27 cellular contexts compared by ENCODE assay signal in the genomic region with DNA sequence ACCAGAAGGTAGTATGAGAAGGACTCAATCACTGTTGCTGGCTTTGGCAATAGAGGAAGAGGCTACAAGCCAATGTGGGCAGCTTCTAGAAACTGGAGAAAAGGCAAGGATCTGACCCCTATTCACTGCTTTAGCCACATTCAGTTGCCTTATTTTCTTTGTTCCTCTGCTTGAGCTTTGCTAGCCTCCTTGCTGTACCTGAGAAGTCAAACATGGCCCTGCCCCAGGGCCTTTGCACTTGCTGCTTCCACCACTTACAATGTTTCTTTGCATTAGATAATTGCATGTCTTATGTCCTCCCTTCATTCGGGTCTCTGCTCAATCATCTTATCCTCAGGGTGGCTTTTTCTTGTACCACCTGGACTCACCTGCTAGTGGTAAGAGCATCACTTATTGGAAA. TPM values are rescaled to one million over a fixed set of nuclear protein-coding genes. Genes with fewer than 3 reads are reported as not detected.
DNase-seq lines count a peak whose midpoint lies in the region; ATAC-seq, FAIRE-seq and TF ChIP-seq lines count a peak whose summit lies in the region.
"Had no signal": no experiment of that assay in that cellular context is flagged by ENCODE, and none has a peak within 500 bp of the region (broad histone marks: within the 10 kb centered on the region; RNA-seq: fewer than 3 reads in every experiment).

No MANE protein-coding gene starts in this region.

- H3K27me3 ChIP-seq in H1 (replicated peaks in 1 of 4; ENCODE audit: control insufficient read depth in 3 of 4, extremely low read depth in 1 of 4, insufficient read depth in 3 of 4, low read length in 3 of 4) = no peaks in the 10 kb centered on the region
- H3K27me3 ChIP-seq: BE2C, BLaER1 had no signal

- H3K4me2 ChIP-seq in H1 (ENCODE audit: insufficient read depth in 1 of 2, low read depth in 2 of 2, low read length in 2 of 2) = no peak overlapping the region
- H3K4me2 ChIP-seq: BLaER1 had no signal

- H3K14ac ChIP-seq in H1 (ENCODE audit: insufficient read length) = no peak overlapping the region

- no peak overlapping the region for H2BK12ac ChIP-seq in H1 (ENCODE audit: low read depth, low read length)

- no peaks in the 10 kb centered on the region; a peak in 1 of 4 replicates for H3K79me2 ChIP-seq in H1 (ENCODE audit: control insufficient read depth in 1 of 2, insufficient read depth in 2 of 2, low read length in 2 of 2)

- no peaks in the 10 kb centered on the region; the same call in 1 of the 2 replicates for H3K36me3 Mint-ChIP-seq in WTC11
- H3K36me3 Mint-ChIP-seq in activated naive CD8-positive, alpha-beta T cell treated with anti-CD3 and anti-CD28 coated beads for 36 hours = no peaks in the 10 kb centered on the region
- H3K36me3 Mint-ChIP-seq: CD14-positive monocyte; CD4-positive, alpha-beta memory T cell; CD4-positive, CD25-positive, alpha-beta regulatory T cell; CD8-positive, alpha-beta memory T cell had no signal

- H2BK15ac ChIP-seq in H1 (ENCODE audit: low read length) = no peak overlapping the region

- no peak overlapping the region for H3K23ac ChIP-seq in H1 (ENCODE audit: insufficient read length)

- H3K56ac ChIP-seq in H1 (replicated peaks; ENCODE audit: insufficient read length, low read depth, low read length) = no peak overlapping the region

- no peaks in the 10 kb centered on the region for H3K79me1 ChIP-seq in H1 (ENCODE audit: low read depth, low read length)

- no peak for ATAC-seq in WTC11
- no peak for ATAC-seq in left lobe of liver

- H3K27me3 Mint-ChIP-seq in WTC11 (ENCODE audit: low read depth) = no peaks in the 10 kb centered on the region
- H3K27me3 Mint-ChIP-seq in activated naive CD8-positive, alpha-beta T cell treated with anti-CD3 and anti-CD28 coated beads for 36 hours = peaks cover 29% of the 10 kb centered on the region

- H4K8ac ChIP-seq in H1 (ENCODE audit: extremely low read depth, insufficient read depth, low read length) = no peak overlapping the region

- WGBS in H1 (ENCODE audit: extremely low coverage in 1 of 2, insufficient coverage in 1 of 2, insufficient read length in 1 of 2, insufficient replicate concordance in 2 of 2, low coverage in 1 of 2, low lambda C conversion rate in 2 of 2, missing lambda C conversion rate in 1 of 2), 2 experiments = 91% methylated on average over 1 of the region's 1 CpG; no CpG with 5 or more reads in 1 of the 2 experiments

- POLR2A ChIA-PET in HEK293 (lab: Yijun Ruan, JAX) = no interaction called here
- POLR2A ChIA-PET in WTC11 (lab: Charles Lee) = no interaction called here
- POLR2A ChIA-PET in H1 (lab: Charles Lee; ENCODE audit: partially characterized antibody) = interaction anchor here (1.0 to 1.2 kb wide), 2 partner anchors 14 to 35 kb away, joined by 3 to 4 read pairs; no protein-coding TSS in a partner anchor

- no peak for TF ChIP-seq POLR2A in H1 (IDR thresholded peaks at IDR 0.05; ENCODE audit: control extremely low read depth in 1 of 2, low read depth in 2 of 2, low read length in 2 of 2)

- H3K9me3 ChIP-seq in HEK293 (ENCODE audit: control insufficient read depth, insufficient read depth, low read depth, low read length) (no peaks in the 10 kb centered on the region), H1 (ENCODE audit: insufficient read depth in 2 of 2, low read depth in 1 of 2, low read length in 1 of 2) (peaks cover 0 to 3% of the 10 kb centered on the region in 2 experiments; a peak in 1 of 4 replicates)
- H3K9me3 ChIP-seq: BE2C, BLaER1 had no signal

- no peak for FAIRE-seq in H1 (lab: Jason Lieb, UNC)
- FAIRE-seq: A204.1, GM12878, GM12892 had no signal

- H2BK120ac ChIP-seq in H1 (replicated peaks; ENCODE audit: low read depth, low read length) = no peak overlapping the region

- no peak overlapping the region for H2BK20ac ChIP-seq in H1 (ENCODE audit: low read length)

- H3K9ac ChIP-seq in H1 (replicated peaks in 1 of 4; ENCODE audit: extremely low read depth in 1 of 4, low read depth in 3 of 4, low read length in 3 of 4) = no peak overlapping the region
- H3K9ac ChIP-seq: BLaER1 had no signal

- H3K27ac Mint-ChIP-seq in WTC11 = no peak overlapping the region
- H3K27ac Mint-ChIP-seq in activated naive CD8-positive, alpha-beta T cell treated with anti-CD3 and anti-CD28 coated beads for 36 hours = no peak overlapping the region
- H3K27ac Mint-ChIP-seq: CD14-positive monocyte; CD4-positive, alpha-beta memory T cell; CD4-positive, CD25-positive, alpha-beta regulatory T cell; CD8-positive, alpha-beta memory T cell had no signal

- no peak overlapping the region for H4K5ac ChIP-seq in H1 (ENCODE audit: insufficient read length, low read depth, low read length)

- no peak for TF ChIP-seq CTCF in HEK293 (tag by site-specific recombination; IDR thresholded peaks at IDR 0.05)
- TF ChIP-seq CTCF in WTC11 (IDR thresholded peaks at IDR 0.05) = no peak
- TF ChIP-seq CTCF in H1 (IDR thresholded peaks at IDR 0.05; ENCODE audit: control extremely low read depth in 1 of 3, insufficient read depth in 1 of 3, low read depth in 1 of 3, low read length in 3 of 3) = no peak

- H2AFZ ChIP-seq in H1 (ENCODE audit: low read length) = no peak overlapping the region

- no peak for TF ChIP-seq EP300 in H1 (IDR thresholded peaks at IDR 0.05; ENCODE audit: borderline replicate concordance in 1 of 2, low read depth in 2 of 2, low read length in 2 of 2)

- H4K20me1 ChIP-seq in H1 (replicated peaks in 1 of 2; ENCODE audit: control insufficient read depth in 1 of 2, insufficient read depth in 2 of 2, low read length in 2 of 2) = no peaks in the 10 kb centered on the region
- H4K20me1 ChIP-seq: BLaER1 had no signal

- peaks cover 17% of the 10 kb centered on the region for H3K4me1 Mint-ChIP-seq in WTC11
- H3K4me1 Mint-ChIP-seq in activated naive CD8-positive, alpha-beta T cell treated with anti-CD3 and anti-CD28 coated beads for 36 hours = no peaks in the 10 kb centered on the region
- H3K4me1 Mint-ChIP-seq: CD14-positive monocyte; CD4-positive, alpha-beta memory T cell; CD4-positive, CD25-positive, alpha-beta regulatory T cell; CD8-positive, alpha-beta memory T cell had no signal

- H3K23me2 ChIP-seq in H1 (ENCODE audit: low read depth, low read length) = no peaks in the 10 kb centered on the region

- no peak overlapping the region for H3K4me3 Mint-ChIP-seq in WTC11
- no peak overlapping the region for H3K4me3 Mint-ChIP-seq in activated naive CD8-positive, alpha-beta T cell treated with anti-CD3 and anti-CD28 coated beads for 36 hours
- H3K4me3 Mint-ChIP-seq: CD14-positive monocyte; CD4-positive, alpha-beta memory T cell; CD4-positive, CD25-positive, alpha-beta regulatory T cell; CD8-positive, alpha-beta memory T cell had no signal

- no peak overlapping the region for H2BK5ac ChIP-seq in H1 (ENCODE audit: low read depth, low read length)

- H3K27ac ChIP-seq in HEK293 (ENCODE audit: extremely low read depth, low read depth, low read length) (no peak overlapping the region), H1 (ENCODE audit: low read depth, low read length) (no peak overlapping the region)
- H3K27ac ChIP-seq: BLaER1 had no signal

- no peak overlapping the region for H4K91ac ChIP-seq in H1 (replicated peaks; ENCODE audit: insufficient read length, low read length)

- no peaks in the 10 kb centered on the region for H3K4me1 ChIP-seq in HEK293 (ENCODE audit: control insufficient read depth, insufficient read depth, low read length)
- peaks cover 0 to 6% (median 0%) of the 10 kb centered on the region in 4 experiments; a peak in 4 of 7 replicates for H3K4me1 ChIP-seq in H1 (replicated peaks in 1 of 4; ENCODE audit: control insufficient read depth in 3 of 4, insufficient read depth in 4 of 4, low read length in 3 of 4)
- H3K4me1 ChIP-seq: BE2C had no signal

- H3K18ac ChIP-seq in H1 (ENCODE audit: extremely low read depth, low read length) = no peak overlapping the region

- no peak for TF ChIP-seq RAD21 in H1 (IDR thresholded peaks at IDR 0.05 in 1 of 2, conservative IDR thresholded peaks at IDR 0.05 in 1 of 2; ENCODE audit: low read depth in 2 of 2, low read length in 2 of 2)

- CTCF ChIA-PET in HEK293 (lab: Yijun Ruan, JAX) = interaction anchor here (0.5 to 0.9 kb wide), 4 partner anchors 8 to 429 kb away, joined by 3 to 4 read pairs (median 3); no protein-coding TSS in a partner anchor
- CTCF ChIA-PET in WTC11 (lab: Charles Lee) = interaction anchor here (0.6 to 2.3 kb wide), 9 partner anchors 9 to 1403 kb away, joined by 3 to 9 read pairs (median 5); partner anchors contain the start of gene HS3ST4
- CTCF ChIA-PET in H1 (lab: Charles Lee; ENCODE audit: partially characterized antibody) = interaction anchor here (0.6 to 1.2 kb wide), 10 partner anchors 8 to 1047 kb away, joined by 3 to 4 read pairs (median 3); no protein-coding TSS in a partner anchor

- H3K36me3 ChIP-seq in HEK293 (ENCODE audit: control insufficient read depth in 2 of 2, insufficient read depth in 1 of 2, low read length in 2 of 2) (no peaks in the 10 kb centered on the region), H1 (ENCODE audit: control insufficient read depth in 2 of 4, insufficient read depth in 4 of 4, low read length in 3 of 4) (no peaks in the 10 kb centered on the region)
- H3K36me3 ChIP-seq: BE2C, BLaER1 had no signal

- H3K4me3 ChIP-seq in HEK293 (ENCODE audit: low read depth, low read length) (no peak overlapping the region), H1 (ENCODE audit: extremely low read depth in 1 of 4, insufficient read depth in 2 of 4, low read depth in 3 of 4, low read length in 4 of 4) (no peak overlapping the region)
- H3K4me3 ChIP-seq: BLaER1, GM12878 had no signal

- DNase-seq in WTC11 (ENCODE audit: low spot score) (no peak), H1 (ENCODE audit: low read depth in 1 of 2, low spot score in 2 of 2) (no peak), islet precursor cell (peak; percentile 13), NCI-H1105 (lab: John Stamatoyannopoulos, UW) (no peak), left lobe of liver (ENCODE audit: low spot score) (no peak)
- DNase-seq in activated naive CD8-positive, alpha-beta T cell treated with anti-CD3 and anti-CD28 coated beads for 36 hours = no peak
- DNase-seq: 8988T; C1 segment of cervical spinal cord; CD4-positive, alpha-beta memory T cell; CD8-positive, alpha-beta memory T cell; COR-L47; DMS 273 treated with DMSO at 0.1 percent for 48 hours; DMS153; DMS79; EL; GDM1 had no signal

- H2AK5ac ChIP-seq in H1 (ENCODE audit: low read depth, low read length) = no peak overlapping the region

- H3K4ac ChIP-seq in H1 (replicated peaks; ENCODE audit: insufficient read length, low read depth, low read length) = no peak overlapping the region

- H3K9me3 Mint-ChIP-seq in WTC11 = peaks cover 5% of the 10 kb centered on the region
- H3K9me3 Mint-ChIP-seq in activated naive CD8-positive, alpha-beta T cell treated with anti-CD3 and anti-CD28 coated beads for 36 hours = no peaks in the 10 kb centered on the region

RNA-seq across cellular contexts. Expression of gene HS3ST4, which starts 15.8 kb away (rescaled TPM):
- total RNA-seq in WTC11 (2021) = 5.1 to 5.4 TPM (median 5.4 TPM) in 3 replicates
- total RNA-seq in H1 (2021; fragmentation: NEBNext Ultra II Directional; extraction: Animal tissue kit (Norgen Biotek cat#: 25700)) = 3.3 and 3.8 TPM in 2 replicates
- polyA plus RNA-seq in H1 (2011; rRNA removed) = 1.6 and 1.9 TPM in 2 replicates
- 2.0 TPM for polyA plus RNA-seq in H1 (2011; cell fraction: cytosol; rRNA removed)
- 4.3 TPM for polyA plus RNA-seq in H1 (2011; cell fraction: nucleus; rRNA removed)
- polyA plus RNA-seq in H1 (2012, experiment 1 of 2) = 3.6 to 6.1 TPM (median 4.2 TPM) in 4 replicates
- polyA plus RNA-seq in H1 (2012, experiment 2 of 2) = 2.8 TPM
- polyA plus RNA-seq in H1 (2013, experiment 1 of 2) = 1.8 TPM
- 1.7 TPM for polyA plus RNA-seq in H1 (2013, experiment 2 of 2)
- polyA minus RNA-seq in H1 (2011; rRNA and poly(A)+ RNA removed) = 2.8 and 3.0 TPM in 2 replicates
- polyA minus RNA-seq in H1 (2011; cell fraction: cytosol; rRNA and poly(A)+ RNA removed) = 3.3 TPM
- polyA minus RNA-seq in H1 (2011; cell fraction: nucleus; rRNA and poly(A)+ RNA removed) = 4.8 TPM
- total RNA-seq in activated naive CD8-positive, alpha-beta T cell treated with anti-CD3 and anti-CD28 coated beads for 36 hours = not detected
- total RNA-seq in left lobe of liver = not detected
- total RNA-seq: CD4-positive, alpha-beta memory T cell; CD4-positive, CD25-positive, alpha-beta regulatory T cell; CD8-positive, alpha-beta memory T cell; Daoy; G401; GM12878 had no signal
- polyA plus RNA-seq: AG04450; CD14-positive monocyte; CD4-positive, alpha-beta memory T cell; CD4-positive, CD25-positive, alpha-beta regulatory T cell; CD8-positive, alpha-beta memory T cell had no signal
